ENCODE assay signal across 8 cellular contexts in genomic region chr5:2038337-2039179, GRCh38.
DNase-seq lines count a peak whose midpoint lies in the region; ATAC-seq and TF ChIP-seq lines count a peak whose summit lies in the region.

No MANE protein-coding gene starts in this region.

- TF ChIP-seq POLR2A in testis (IDR thresholded peaks at IDR 0.05): no peak

- H3K27ac ChIP-seq in C4-2B (peak overlapping the region; percentile 28; the same call in 1 of the 2 replicates), OCI-LY7 (ENCODE audit: low read depth, low read length, poor library complexity, severe bottlenecking) (no peak overlapping the region), testis (no peak overlapping the region)

- H3K4me1 ChIP-seq in OCI-LY7 (ENCODE audit: insufficient read depth, low read length, poor library complexity, severe bottlenecking) (no peaks in the 10 kb centered on the region), testis (no peaks in the 10 kb centered on the region)

- peak; percentile 64 for DNase-seq in OCI-LY7 (ENCODE audit: low spot score)
- peak; percentile 25 to 30 for DNase-seq in activated T-helper 1 cell treated with anti-CD3 and anti-CD28 coated beads, Interleukin-2, amount 50 U/mL, for 16 hours (ENCODE audit: low read depth in 1 of 2, low spot score in 1 of 2)
- peak; percentile 29 for DNase-seq in fibroblast of villous mesenchyme (ENCODE audit: low read depth)
- peak in 48 of 56 donors; percentile 5 to 78 (median 38) for DNase-seq in nucleus accumbens (lab: John Stamatoyannopoulos, UW)
- DNase-seq in testis: peak; percentile 86

- BruUV-seq in OCI-LY7 (replicated peaks; lab: Mats Ljungman, UMichigan): no TSS peak

- ATAC-seq in GM19351 (IDR thresholded peaks at IDR 0.05; ENCODE audit: unreplicated experiment) (peak; percentile 92), HG03457 (IDR thresholded peaks at IDR 0.05; ENCODE audit: unreplicated experiment) (peak; percentile 89)

- H3K4me3 ChIP-seq in OCI-LY7 (ENCODE audit: low read depth, low read length, poor library complexity, severe bottlenecking): peak overlapping the region; percentile 64
- H3K4me3 ChIP-seq in fibroblast of villous mesenchyme (ENCODE audit: low read depth, low read length): peak overlapping the region; percentile 21
- peak overlapping the region; percentile 55 to 72 for H3K4me3 ChIP-seq in testis

- H3K36me3 ChIP-seq in OCI-LY7 (ENCODE audit: insufficient read depth, low read length) (no peaks in the 10 kb centered on the region), testis (ENCODE audit: low read depth, missing control alignments) (no peaks in the 10 kb centered on the region)

- H3K9me3 ChIP-seq in OCI-LY7 (ENCODE audit: low read length) (no peaks in the 10 kb centered on the region), testis (no peaks in the 10 kb centered on the region)

- 3 to 16% methylated on average over 9 to 55 of the region's 57 CpGs for WGBS in testis, 2 donors

- peak overlapping the region; percentile 62 for H3K4me2 ChIP-seq in OCI-LY7 (ENCODE audit: low read length)

- TF ChIP-seq CTCF in C4-2B (conservative IDR thresholded peaks at IDR 0.05) (peak; percentile 94), OCI-LY7 (conservative IDR thresholded peaks at IDR 0.05; ENCODE audit: low read length) (peak; percentile 93), fibroblast of villous mesenchyme (IDR thresholded peaks at IDR 0.05; ENCODE audit: insufficient read depth, low read depth, low read length) (peak; percentile 70), testis (IDR thresholded peaks at IDR 0.05) (peak; percentile 79 to 85 (median 82))

- no peaks in the 10 kb centered on the region for H3K27me3 ChIP-seq in testis

- H4K20me1 ChIP-seq in OCI-LY7 (ENCODE audit: insufficient read depth, low read length): no peaks in the 10 kb centered on the region

- intact Hi-C loops in OCI-LY7 (cut with micrococcal nuclease; ENCODE audit: unreplicated experiment): loop anchor here (2.0 to 5.0 kb wide), 2 partner anchors 114 to 274 kb away; no protein-coding TSS in a partner anchor
- intact Hi-C loops in testis (cut with DNase I; ENCODE audit: low total_unique reads): no loop called here

- H2AFZ ChIP-seq in OCI-LY7 (ENCODE audit: low read length): peak overlapping the region; percentile 70

- POLR2A ChIA-PET in OCI-LY7 (lab: Charles Lee): no interaction called here

- no peaks in the 10 kb centered on the region for H3K79me2 ChIP-seq in OCI-LY7 (ENCODE audit: insufficient read depth, low read depth, low read length)

- CTCF ChIA-PET in OCI-LY7 (lab: Charles Lee; ENCODE audit: unreplicated experiment): interaction anchor here (0.6 kb wide), 1 partner anchor 1364 kb away, joined by 3 read pairs; no protein-coding TSS in a partner anchor

- H3K9me2 ChIP-seq in OCI-LY7 (ENCODE audit: insufficient read depth, low read length): no peaks in the 10 kb centered on the region

Comparison
In these comparisons a context has a peak if more than half of its experiments do, and no peak if none do; other contexts are left out.
1. DNase-seq: peak in every context shown above with its lines; median percentile 86 in testis; 64 in OCI-LY7; 38 in nucleus accumbens; 29 in fibroblast of villous mesenchyme; 28 in activated T-helper 1 cell treated with anti-CD3 and anti-CD28 coated beads, Interleukin-2, amount 50 U/mL, for 16 hours.